ENCODE assay signal across 9 cellular contexts in genomic region chr14:32202468-32202865, GRCh38. TPM values are rescaled to one million over a fixed set of nuclear protein-coding genes. Genes with fewer than 3 reads are reported as not detected.
DNase-seq lines count a peak whose midpoint lies in the region; ATAC-seq, FAIRE-seq and TF ChIP-seq lines count a peak whose summit lies in the region.
"Had no signal": no experiment of that assay in that cellular context is flagged by ENCODE, and none has a peak within 500 bp of the region (broad histone marks: within the 10 kb centered on the region; RNA-seq: fewer than 3 reads in every experiment).

No MANE protein-coding gene starts in this region.

- CTCF ChIA-PET in K562 (lab: Yijun Ruan, JAX; ENCODE audit: low intra/inter-chr PET ratio) = no interaction called here

- H3K4me1 ChIP-seq in K562 (replicated peaks in 1 of 2; ENCODE audit: control insufficient read depth in 2 of 2, insufficient read depth in 2 of 2, low read length in 2 of 2) (peaks cover 3 to 8% of the 10 kb centered on the region in 2 experiments; a peak in 3 of 5 replicates), liver (ENCODE audit: control insufficient read depth in 4 of 4, insufficient read depth in 4 of 4, low read length in 3 of 4) (peaks cover 0 to 25% (median 17%) of the 10 kb centered on the region in 4 donors), transverse colon (peaks cover 0 to 23% (median 16%) of the 10 kb centered on the region in 4 donors)

- no peaks in the 10 kb centered on the region for H3K36me3 ChIP-seq in K562 (ENCODE audit: control insufficient read depth, insufficient read depth, low read length)
- no peaks in the 10 kb centered on the region for H3K36me3 ChIP-seq in liver (ENCODE audit: control insufficient read depth in 4 of 4, insufficient read depth in 3 of 4, low read depth in 1 of 4, low read length in 3 of 4)
- H3K36me3 ChIP-seq in transverse colon = no peaks in the 10 kb centered on the region

- WGBS in K562 (ENCODE audit: insufficient coverage, low coverage, missing lambda C conversion rate) = 3% methylated on average over 5 of the region's 6 CpGs
- 12% methylated on average over 6 of the region's 6 CpGs for WGBS in liver
- 4 to 9% methylated on average over 6 of the region's 6 CpGs for whole genome bisulfite sequencing in transverse colon (ENCODE audit: low coverage in 1 of 2), 2 donors

- ATAC-seq in K562 = no peak
- ATAC-seq in HG03139 (IDR thresholded peaks at IDR 0.05; ENCODE audit: unreplicated experiment) = no peak

- H3K9me1 ChIP-seq in K562 (ENCODE audit: control insufficient read depth, insufficient read depth, low read length) = no peaks in the 10 kb centered on the region

- TF ChIP-seq RAD21 in K562 (CRISPR knock-in tag; conservative IDR thresholded peaks at IDR 0.05 in 1 of 2, IDR thresholded peaks at IDR 0.05 in 1 of 2) (no peak), liver (IDR thresholded peaks at IDR 0.05) (no peak)

- intact Hi-C loops in K562 (cut with micrococcal nuclease) (no loop called here), transverse colon (cut with DNase I; ENCODE audit: low total_unique reads) (loop anchor here (5.0 kb wide), 1 partner anchor 125 kb away; the partner anchor contains the start of gene ARHGAP5)

- H3K4me3 ChIP-seq in K562 (peak overlapping the region; percentile 62), liver (ENCODE audit: low read depth in 1 of 3, low read length in 3 of 3) (peak overlapping the region; percentile 56 to 91 (median 76)), transverse colon (peak overlapping the region; percentile 21 to 75 (median 62))

- in situ Hi-C loops in K562 (cut with MboI) (loop anchor here (5.0 kb wide), 1 partner anchor 120 kb away; no protein-coding TSS in a partner anchor), transverse colon (cut with MboI; ENCODE audit: low pct_ligation_motif_present in 1 of 4, low pct_unique_long_range_greater_than_20kb in 1 of 4, low sequenced_read_pairs in 3 of 4) (loop anchor here in 2 of 4 donors (25.0 kb wide), 1 partner anchor 115 kb away; the partner anchor contains the start of gene ARHGAP5 (in 2 of the 2))

- BruUV-seq in K562 (replicated peaks; lab: Mats Ljungman, UMichigan) = no TSS peak

- peak overlapping the region; percentile 91 for H3K4me2 ChIP-seq in K562 (ENCODE audit: insufficient read depth, low read length)

- H3K79me2 ChIP-seq in K562 (ENCODE audit: control insufficient read depth, insufficient read depth, low read length) = no peaks in the 10 kb centered on the region

- TF ChIP-seq POLR2A in K562 (conservative IDR thresholded peaks at IDR 0.05) = no peak
- TF ChIP-seq POLR2A in transverse colon (IDR thresholded peaks at IDR 0.05) = no peak

- FAIRE-seq in K562 (lab: Jason Lieb, UNC) = peak; percentile 23

- POLR2A ChIA-PET in K562 (lab: Yijun Ruan, JAX) = no interaction called here

- TF ChIP-seq CTCF in K562 (IDR thresholded peaks at IDR 0.05 in 2 of 3, conservative IDR thresholded peaks at IDR 0.05 in 1 of 3; ENCODE audit: insufficient read depth in 2 of 3, low read depth in 1 of 3, low read length in 3 of 3) (no peak), liver (IDR thresholded peaks at IDR 0.05; ENCODE audit: low read depth, low read length, missing input control) (no peak), transverse colon (IDR thresholded peaks at IDR 0.05) (no peak)

- peak overlapping the region in 1 of 2 experiments; percentile 85; a peak in 2 of 4 replicates for H3K9ac ChIP-seq in K562 (ENCODE audit: insufficient read depth in 1 of 2, low read depth in 2 of 2, low read length in 2 of 2)
- H3K9ac ChIP-seq in liver (ENCODE audit: low read depth in 1 of 2, low read length in 2 of 2) = peak overlapping the region; percentile 14 to 73

- H3K27ac ChIP-seq in K562 (ENCODE audit: extremely low read depth, low read depth, low read length) (peak overlapping the region; percentile 89), liver (ENCODE audit: low read depth in 1 of 2, low read length in 2 of 2) (peak overlapping the region; percentile 76 to 84), transverse colon (peak overlapping the region; percentile 80 to 89 (median 85))

- TF ChIP-seq EP300 in K562 (IDR thresholded peaks at IDR 0.05; ENCODE audit: low read length) (no peak), transverse colon (IDR thresholded peaks at IDR 0.05; ENCODE audit: low read depth) (no peak)

- no peaks in the 10 kb centered on the region for H3K27me3 ChIP-seq in K562 (ENCODE audit: control insufficient read depth in 2 of 2, insufficient read depth in 2 of 2, low read length in 2 of 2)
- H3K27me3 ChIP-seq in liver (ENCODE audit: control insufficient read depth in 4 of 4, insufficient read depth in 4 of 4, low read length in 3 of 4) = no peaks in the 10 kb centered on the region
- H3K27me3 ChIP-seq in transverse colon = no peaks in the 10 kb centered on the region

- H3K9me3 ChIP-seq in K562 (replicated peaks; ENCODE audit: control insufficient read depth, insufficient read depth, low read depth, low read length) = no peaks in the 10 kb centered on the region
- H3K9me3 ChIP-seq in liver (ENCODE audit: control insufficient read depth in 4 of 4, low read length in 3 of 4) = no peaks in the 10 kb centered on the region
- no peaks in the 10 kb centered on the region for H3K9me3 ChIP-seq in transverse colon

- DNase-seq in EL (peak; percentile 30), NCI-H226 (peak; percentile 13), K562 (ENCODE audit: extremely low read depth in 1 of 4, low spot score in 3 of 4) (peak in 1 of 4 experiments; percentile 9), transverse colon (no peak), AG08396 (ENCODE audit: low spot score) (no peak)
- DNase-seq in activated CD4-positive, alpha-beta T cell treated with anti-CD3 and anti-CD28 coated beads, Interleukin-2, amount 50 U/mL, for 4 hours = no peak

- H2AFZ ChIP-seq in K562 (ENCODE audit: low read depth, low read length) = peak overlapping the region; percentile 97

- H4K20me1 ChIP-seq in K562 (replicated peaks; ENCODE audit: control insufficient read depth, insufficient read depth, low read length) = no peaks in the 10 kb centered on the region

TF ChIP-seq in K562, 482 proteins besides CTCF, POLR2A, EP300 and RAD21 (continues in another document):
- TF ChIP-seq TRIM28 (IDR thresholded peaks at IDR 0.05) (no peak), ZNF77 (CRISPR knock-in tag; IDR thresholded peaks at IDR 0.05) (no peak), ZNF3 (CRISPR knock-in tag; IDR thresholded peaks at IDR 0.05) (no peak)

TF ChIP-seq in liver, 16 proteins besides CTCF, POLR2A, EP300 and RAD21:
- no peak for TF ChIP-seq GABPA (IDR thresholded peaks at IDR 0.05 in 1 of 2, conservative IDR thresholded peaks at IDR 0.05 in 1 of 2)
TF ChIP-seq in liver: peak in this region for 0.

RNA-seq across cellular contexts. Expression of gene RNU6-8, which starts 0.6 kb away (rescaled TPM):
- not detected in 2 replicates for total RNA-seq in K562 (2011; cell fraction: chromatin; rRNA removed; ENCODE audit: low replicate concordance)
- not detected in 2 replicates for total RNA-seq in K562 (2011; cell fraction: nucleolus; rRNA removed)
- not detected in 2 replicates for total RNA-seq in K562 (2011; cell fraction: nucleoplasm; rRNA removed)
- total RNA-seq in K562 (2014; rRNA removed) (not detected in 2 replicates), K562 (2014; rRNA removed; fragmentation: Illumina TruSeq; extraction: Trizol) (not detected in 2 replicates), K562 (2015; rRNA removed; fragmentation: Illumina TruSeq; extraction: Trizol) (not detected in 2 replicates), K562 (2021) (not detected in 2 replicates), liver (not detected), transverse colon (not detected)
- polyA plus RNA-seq in K562 (2011; rRNA removed) (not detected in 2 replicates), K562 (2014; fragmentation: Illumina TruSeq; extraction: Trizol) (not detected in 2 replicates), K562 (2014; fragmentation: Nextera tagmentation; extraction: Ambion mirVana) (not detected), K562 (2014; rRNA removed) (not detected in 2 replicates), liver (not detected)
- polyA plus RNA-seq in K562 (2011; cell fraction: cytosol; rRNA removed) = not detected in 2 replicates
- not detected in 2 replicates for polyA plus RNA-seq in K562 (2011; cell fraction: nucleus; rRNA removed)
- polyA plus RNA-seq in K562 (2012) = not detected in 2 replicates
- not detected in 2 replicates for polyA minus RNA-seq in K562 (2011; rRNA and poly(A)+ RNA removed)
- not detected in 2 replicates for polyA minus RNA-seq in K562 (2011; cell fraction: cytosol; rRNA and poly(A)+ RNA removed)
- under 0.01 TPM in 1 of 2 replicates, not detected in the other for polyA minus RNA-seq in K562 (2011; cell fraction: nucleus; rRNA and poly(A)+ RNA removed)
- total RNA-seq: T-helper 2 cell treated with Interferon-gamma antibody and Interleukin-4, amounts not matched to agents 100 ng/mL and 5 ng/mL, for 36 hours had no signal

RNA-seq across cellular contexts. Expression of gene RNU6-7, which starts 0.6 kb away (rescaled TPM):
- total RNA-seq in K562 (2011; cell fraction: chromatin; rRNA removed; ENCODE audit: low replicate concordance) = not detected in 2 replicates
- total RNA-seq in K562 (2011; cell fraction: nucleolus; rRNA removed) = not detected in 2 replicates
- not detected in 2 replicates for total RNA-seq in K562 (2011; cell fraction: nucleoplasm; rRNA removed)
- total RNA-seq in K562 (2014; rRNA removed) (not detected in 2 replicates), K562 (2014; rRNA removed; fragmentation: Illumina TruSeq; extraction: Trizol) (not detected in 2 replicates), K562 (2015; rRNA removed; fragmentation: Illumina TruSeq; extraction: Trizol) (not detected in 2 replicates), K562 (2021) (not detected in 2 replicates), liver (not detected), transverse colon (not detected)
- polyA plus RNA-seq in K562 (2011; rRNA removed) (not detected in 2 replicates), K562 (2014; fragmentation: Illumina TruSeq; extraction: Trizol) (not detected in 2 replicates), K562 (2014; fragmentation: Nextera tagmentation; extraction: Ambion mirVana) (not detected), K562 (2014; rRNA removed) (not detected in 2 replicates), liver (not detected)
- polyA plus RNA-seq in K562 (2011; cell fraction: cytosol; rRNA removed) = not detected in 2 replicates
- not detected in 2 replicates for polyA plus RNA-seq in K562 (2011; cell fraction: nucleus; rRNA removed)
- not detected in 2 replicates for polyA plus RNA-seq in K562 (2012)
- polyA minus RNA-seq in K562 (2011; rRNA and poly(A)+ RNA removed) = not detected in 2 replicates
- not detected in 2 replicates for polyA minus RNA-seq in K562 (2011; cell fraction: cytosol; rRNA and poly(A)+ RNA removed)
- under 0.01 TPM in 1 of 2 replicates, not detected in the other for polyA minus RNA-seq in K562 (2011; cell fraction: nucleus; rRNA and poly(A)+ RNA removed)
- total RNA-seq: T-helper 2 cell treated with Interferon-gamma antibody and Interleukin-4, amounts not matched to agents 100 ng/mL and 5 ng/mL, for 36 hours had no signal

Comparison
In these comparisons a context has a peak if more than half of its experiments do, and no peak if none do; other contexts are left out.
1. DNase-seq: peak in EL (single experiment) and NCI-H226 (single experiment); none in transverse colon (single experiment), activated CD4-positive, alpha-beta T cell treated with anti-CD3 and anti-CD28 coated beads, Interleukin-2, amount 50 U/mL, for 4 hours (0 of 2) and AG08396 (single experiment).
2. Peak in every context shown above with its lines, with median percentiles within 50 percentile points of each other: H3K27ac ChIP-seq and H3K4me3 ChIP-seq.